In genomic region chr5:73591698-73592501, GRCh38 we compare ENCODE assay signal across 10 cellular contexts. TPM values are rescaled to one million over a fixed set of nuclear protein-coding genes. Genes with fewer than 3 reads are reported as not detected.
A peak's percentile ranks its signal among the peaks of the same experiment; 100 is the strongest.
DNase-seq lines count a peak whose midpoint lies in the region; FAIRE-seq and TF ChIP-seq lines count a peak whose summit lies in the region.
"Had no signal": no experiment of that assay in that cellular context is flagged by ENCODE, and none has a peak within 500 bp of the region (broad histone marks: within the 10 kb centered on the region; RNA-seq: fewer than 3 reads in every experiment).

No MANE protein-coding gene starts in this region.

- H3K36me3 ChIP-seq in small intestine (ENCODE audit: control insufficient read depth in 2 of 2, insufficient read depth in 2 of 2, low read length in 2 of 2): no peaks in the 10 kb centered on the region
- H3K36me3 ChIP-seq: transverse colon had no signal

- H3K27ac ChIP-seq in small intestine (ENCODE audit: low read depth in 1 of 2, low read length in 1 of 2): no peak overlapping the region
- H3K27ac ChIP-seq: transverse colon had no signal

- no peaks in the 10 kb centered on the region for H3K4me1 ChIP-seq in small intestine (ENCODE audit: control insufficient read depth in 2 of 2, insufficient read depth in 1 of 2, low read depth in 1 of 2, low read length in 1 of 2)
- H3K4me1 ChIP-seq: transverse colon had no signal

- no peaks in the 10 kb centered on the region for H3K9me3 ChIP-seq in small intestine (ENCODE audit: control insufficient read depth, low read depth)
- H3K9me3 ChIP-seq: transverse colon had no signal

- no peak for FAIRE-seq in small intestine (lab: Jason Lieb, UNC)

- 42 to 49% (median 47%) methylated on average over 4 of the region's 4 CpGs for WGBS in small intestine, 3 donors

- H3K27me3 ChIP-seq in small intestine (ENCODE audit: control insufficient read depth in 2 of 2, insufficient read depth in 2 of 2, low read length in 2 of 2): no peaks in the 10 kb centered on the region
- H3K27me3 ChIP-seq: transverse colon had no signal

- DNase-seq in NCI-H146 (lab: John Stamatoyannopoulos, UW): peak; percentile 9
- no peak for DNase-seq in NCI-H146 treated with DMSO at 0.1 percent for 48 hours (lab: John Stamatoyannopoulos, UW; ENCODE audit: unreplicated experiment)
- DNase-seq in NCI-H69 (lab: John Stamatoyannopoulos, UW): peak; percentile 91
- peak; percentile 52 for DNase-seq in choroid plexus epithelial cell (ENCODE audit: low read depth)
- DNase-seq in skeletal muscle cell (ENCODE audit: low read depth): peak; percentile 78
- no peak for DNase-seq in small intestine
- no peak for DNase-seq in stimulated activated CD4-positive, alpha-beta T cell treated with anti-CD3 and anti-CD28 coated beads, Interleukin-4, amount 100 ng/mL, for 1 hour
- DNase-seq in stimulated activated CD8-positive, alpha-beta memory T cell treated with anti-CD3 and anti-CD28 coated beads, Interleukin-4, amount 100 ng/mL, for 48 hours: no peak
- DNase-seq: cortex of kidney had no signal

- H3K4me3 ChIP-seq in choroid plexus epithelial cell (ENCODE audit: low read depth, low read length) (no peak overlapping the region), skeletal muscle cell (ENCODE audit: low read depth, low read length) (no peak overlapping the region), small intestine (ENCODE audit: low read depth in 1 of 2, low read length in 2 of 2) (no peak overlapping the region)
- H3K4me3 ChIP-seq: transverse colon had no signal

- no peak for TF ChIP-seq CTCF in choroid plexus epithelial cell (conservative IDR thresholded peaks at IDR 0.05; ENCODE audit: low read depth, low read length)

RNA-seq across cellular contexts. Expression of gene UTP15, which starts 26.4 kb away (rescaled TPM):
- 1 to 10 TPM; 2.5 to 5.3 (median 3.8) TPM for polyA plus RNA-seq in small intestine

RNA-seq across cellular contexts. Expression of gene ANKRA2, which starts 26.5 kb away (rescaled TPM):
- polyA plus RNA-seq in small intestine: 10 to 100 TPM in 2 of 3 donors, 1 to 10 TPM in 1; 9.2 to 13.0 (median 11.1) TPM

RNA-seq across cellular contexts. Expression of gene ARHGEF28, which starts 34.1 kb away (rescaled TPM):
- polyA plus RNA-seq in small intestine: 1 to 10 TPM; 1.1 to 3.4 (median 2.0) TPM

Comparison
In these comparisons a context has a peak if more than half of its experiments do, and no peak if none do; other contexts are left out.
1. DNase-seq: peak in NCI-H146 (single experiment), NCI-H69 (single experiment), choroid plexus epithelial cell (single experiment) and skeletal muscle cell (single experiment); none in NCI-H146 treated with DMSO at 0.1 percent for 48 hours (single experiment), small intestine (single experiment), stimulated activated CD4-positive, alpha-beta T cell treated with anti-CD3 and anti-CD28 coated beads, Interleukin-4, amount 100 ng/mL, for 1 hour (single experiment) and stimulated activated CD8-positive, alpha-beta memory T cell treated with anti-CD3 and anti-CD28 coated beads, Interleukin-4, amount 100 ng/mL, for 48 hours (single experiment).